ENCODE assay signal across 8 cellular contexts in genomic region chr1:232630047-232630893, GRCh38. TPM values are rescaled to one million over a fixed set of nuclear protein-coding genes. Genes with fewer than 3 reads are reported as not detected.
DNase-seq lines count a peak whose midpoint lies in the region; ATAC-seq, FAIRE-seq and TF ChIP-seq lines count a peak whose summit lies in the region.

TSS of gene SIPA1L2 (minus strand) at chr1:232630133. CDS start at chr1:232515339, 114,794 bp downstream.

- peak within 1 kb of the TSS; percentile 50 for H3K4me3 ChIP-seq in astrocyte of the cerebellum (ENCODE audit: low read depth, low read length)
- H3K4me3 ChIP-seq in retinal pigment epithelial cell (ENCODE audit: low read length), result peak within 1 kb of the TSS; percentile 53

- TF ChIP-seq CTCF in astrocyte of the cerebellum (IDR thresholded peaks at IDR 0.05; ENCODE audit: low read depth, low read length, missing control alignments), result peak; percentile 53
- peak; percentile 52 for TF ChIP-seq CTCF in retinal pigment epithelial cell (conservative IDR thresholded peaks at IDR 0.05; ENCODE audit: low read depth, low read length)

- H3K27ac Mint-ChIP-seq in T-helper 2 cell treated with Interferon-gamma antibody and Interleukin-4, amounts not matched to agents 5 μg/mL and 100 μg/mL, for 36 hours, result no peak within 1 kb of the TSS

- TF ChIP-seq POLR2A in GM12891 (IDR thresholded peaks at IDR 0.05; ENCODE audit: low read depth, low read length), result no peak

- peak; percentile 98 for ATAC-seq in HG02870 (IDR thresholded peaks at IDR 0.05; ENCODE audit: unreplicated experiment)

- in situ Hi-C loops in astrocyte of the cerebellum (cut with HindIII; ENCODE audit: low sequenced_read_pairs), result no loop called here

- H3K4me1 Mint-ChIP-seq in T-helper 2 cell treated with Interferon-gamma antibody and Interleukin-4, amounts not matched to agents 5 μg/mL and 100 μg/mL, for 36 hours (ENCODE audit: low read depth), result peaks cover 18% of the 10 kb centered on the region

- FAIRE-seq in GM12891 (lab: Jason Lieb, UNC), result peak; percentile 84

- H3K4me3 Mint-ChIP-seq in T-helper 2 cell treated with Interferon-gamma antibody and Interleukin-4, amounts not matched to agents 5 μg/mL and 100 μg/mL, for 36 hours, result peak within 1 kb of the TSS; percentile 83

- peaks cover 65% of the 10 kb centered on the region for H3K27me3 Mint-ChIP-seq in T-helper 2 cell treated with Interferon-gamma antibody and Interleukin-4, amounts not matched to agents 5 μg/mL and 100 μg/mL, for 36 hours (ENCODE audit: low read depth)

- peak; percentile 99 for DNase-seq in GM12891 (ENCODE audit: insufficient read length, low spot score)
- peak; percentile 95 for DNase-seq in NCI-H1436 (lab: John Stamatoyannopoulos, UW)
- DNase-seq in T-helper 2 cell treated with Interferon-gamma antibody and Interleukin-4, amounts not matched to agents 5 μg/mL and 100 μg/mL, for 36 hours (ENCODE audit: low spot score), result peak; percentile 88
- peak; percentile 65 for DNase-seq in astrocyte of the cerebellum (ENCODE audit: low read depth)
- peak; percentile 94 to 95 for DNase-seq in hippocampal formation (lab: John Stamatoyannopoulos, UW)
- DNase-seq in retinal pigment epithelial cell (ENCODE audit: low read depth), result peak; percentile 54
- no peak for DNase-seq in NK-92 (lab: John Stamatoyannopoulos, UW; ENCODE audit: unreplicated experiment)

- no peaks in the 10 kb centered on the region for H3K9me3 Mint-ChIP-seq in T-helper 2 cell treated with Interferon-gamma antibody and Interleukin-4, amounts not matched to agents 5 μg/mL and 100 μg/mL, for 36 hours

- no peaks in the 10 kb centered on the region for H3K36me3 Mint-ChIP-seq in T-helper 2 cell treated with Interferon-gamma antibody and Interleukin-4, amounts not matched to agents 5 μg/mL and 100 μg/mL, for 36 hours (ENCODE audit: low read depth)

TF ChIP-seq in GM12891, 5 proteins besides CTCF, POLR2A, EP300 and RAD21:
- TF ChIP-seq POLR2AphosphoS5 (IDR thresholded peaks at IDR 0.05; ENCODE audit: low read depth, low read length), result no peak
- no peak for TF ChIP-seq SPI1 (IDR thresholded peaks at IDR 0.05; ENCODE audit: low read depth, low read length)
- no peak for TF ChIP-seq POU2F2 (IDR thresholded peaks at IDR 0.05; ENCODE audit: low read depth, low read length)
- no peak for TF ChIP-seq TAF1 (IDR thresholded peaks at IDR 0.05; ENCODE audit: low read depth, low read length)
- TF ChIP-seq PAX5 (IDR thresholded peaks at IDR 0.05; ENCODE audit: insufficient read depth, low read length, severe bottlenecking), result no peak

RNA-seq across cellular contexts. Expression of gene SIPA1L2, which starts in this region (rescaled TPM):
- polyA plus RNA-seq in GM12891 (2012; ENCODE audit: low read depth, missing spikeins), result 0.01 TPM
